In the genomic region with DNA sequence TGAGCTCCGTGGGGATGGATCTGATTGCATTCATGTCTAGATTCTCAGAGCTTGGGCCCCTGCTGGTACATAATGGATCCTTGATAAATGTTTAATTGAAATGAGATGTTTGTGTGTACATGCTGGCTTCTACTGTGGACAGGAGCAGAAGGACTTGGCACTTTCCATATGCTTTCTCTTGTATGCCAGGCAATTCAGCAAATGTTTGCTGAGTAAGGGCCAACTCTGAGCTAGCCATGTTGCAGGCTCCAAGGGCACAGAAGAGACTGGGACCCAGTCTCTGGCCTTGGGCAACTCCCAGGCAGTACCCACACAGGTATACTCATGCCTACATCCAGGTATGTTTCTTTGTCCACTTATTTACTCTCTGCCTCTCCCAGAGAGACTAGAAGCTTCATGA, we compare ENCODE assay signal across 20 cellular contexts.
"Had no signal": no experiment of that assay in that cellular context is flagged by ENCODE, and none has a peak within 500 bp of the region (broad histone marks: within the 10 kb centered on the region; RNA-seq: fewer than 3 reads in every experiment).

No MANE protein-coding gene starts in this region.

- ATAC-seq: activated CD4-positive, alpha-beta T cell treated with anti-CD3 and anti-CD28 coated beads for 36 hours; activated CD8-positive, alpha-beta T cell treated with anti-CD3 and anti-CD28 coated beads, Interleukin-2, amount 10 ng/mL, durations not matched to agents 7 days and 5 days had no signal

- DNase-seq: activated CD4-positive, alpha-beta T cell treated with anti-CD3 and anti-CD28 coated beads for 36 hours; activated CD8-positive, alpha-beta T cell treated with anti-CD3 and anti-CD28 coated beads, Interleukin-2, amount 10 ng/mL, durations not matched to agents 7 days and 5 days; activated effector memory CD4-positive, alpha-beta T cell treated with Interleukin-2 at 50 U/mL for 16 hours; activated naive CD4-positive, alpha-beta T cell; activated T-cell treated with anti-CD3 and anti-CD28 coated beads, Interleukin-2, amount 50 U/mL, for 24 hours; aorta; KG1; NCI-H1105; NCI-H1436 treated with DMSO at 0.1 percent for 48 hours; NCI-H1930; NCI-H526; NCI-H82; Peyer's patch; Right ventricle myocardium superior; SJCRH30; SK-N-SH; T-helper 1 cell; WERI-Rb-1 had no signal

- H3K27ac ChIP-seq: breast epithelium, Peyer's patch, RWPE1, SJCRH30, WERI-Rb-1 had no signal
